Comparison of ENCODE assay signal across 8 cellular contexts in the genomic region with DNA sequence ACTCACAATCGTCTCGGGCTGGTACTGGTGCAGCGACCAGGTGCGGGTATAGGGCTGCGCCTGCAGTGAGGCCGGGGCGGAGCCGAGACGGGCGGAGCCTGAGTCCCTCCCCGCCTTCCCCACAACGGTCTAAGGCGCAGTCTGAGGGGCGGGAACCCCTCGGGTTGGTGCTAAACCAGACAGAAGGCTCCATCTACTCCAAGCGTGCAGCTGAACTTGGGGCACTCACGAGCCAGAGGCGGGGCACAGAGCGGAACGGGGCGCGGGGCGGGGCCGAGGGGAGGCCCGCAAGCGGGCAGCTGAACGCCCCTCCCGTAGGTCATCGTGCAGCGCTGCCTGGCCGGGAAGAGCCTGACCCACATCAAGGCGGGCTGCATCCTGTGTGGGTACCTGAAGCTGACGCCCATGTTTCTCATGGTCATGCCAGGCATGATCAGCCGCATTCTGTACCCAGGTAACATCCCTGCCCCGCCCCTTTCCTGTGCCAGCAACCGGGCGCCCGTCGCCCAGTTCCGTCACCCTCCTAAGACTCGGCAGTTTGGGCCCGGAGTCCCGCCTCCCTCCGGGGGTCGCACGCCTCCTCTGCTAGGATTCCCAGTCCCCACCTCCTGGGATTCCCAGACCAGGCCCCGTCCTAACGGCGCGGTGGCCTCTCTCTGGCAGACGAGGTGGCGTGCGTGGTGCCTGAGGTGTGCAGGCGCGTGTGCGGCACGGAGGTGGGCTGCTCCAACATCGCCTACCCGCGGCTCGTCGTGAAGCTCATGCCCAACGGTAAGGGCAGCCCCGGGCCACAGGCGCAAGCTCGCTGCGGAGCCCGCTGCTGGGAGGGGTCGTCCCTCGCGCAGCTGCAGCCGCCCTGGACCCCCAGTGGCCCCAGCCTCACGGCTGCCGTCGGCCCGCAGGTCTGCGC. TPM values are rescaled to one million over a fixed set of nuclear protein-coding genes. Genes with fewer than 3 reads are reported as not detected.
DNase-seq lines count a peak whose midpoint lies in the region; ATAC-seq and TF ChIP-seq lines count a peak whose summit lies in the region.

No MANE protein-coding gene starts in this region.

- CTCF ChIA-PET in activated naive CD4-positive, alpha-beta T cell treated with anti-CD3 and anti-CD28 coated beads for 36 hours (lab: Charles Lee), result interaction anchor here (0.9 to 1.0 kb wide), 2 partner anchors 23 to 25 kb away, joined by 3 read pairs; no protein-coding TSS in a partner anchor

- TF ChIP-seq CTCF in BE2C (IDR thresholded peaks at IDR 0.05; ENCODE audit: low read depth, low read length) (no peak), heart right ventricle (IDR thresholded peaks at IDR 0.05) (no peak), retinal pigment epithelial cell (conservative IDR thresholded peaks at IDR 0.05; ENCODE audit: low read depth, low read length) (no peak)

- H3K27ac Mint-ChIP-seq in activated naive CD4-positive, alpha-beta T cell treated with anti-CD3 and anti-CD28 coated beads for 36 hours, result no peak overlapping the region

- peaks cover 14% of the 10 kb centered on the region for H3K27me3 ChIP-seq in BE2C
- H3K27me3 ChIP-seq in heart right ventricle, result peaks cover 0 to 30% (median 18%) of the 10 kb centered on the region in 7 donors

- H3K4me3 ChIP-seq in BE2C (ENCODE audit: low read depth, low read length) (peak overlapping the region; percentile 51), heart right ventricle (peak overlapping the region; percentile 39 to 74 (median 62)), retinal pigment epithelial cell (ENCODE audit: low read length) (peak overlapping the region; percentile 54)

- no peaks in the 10 kb centered on the region for H3K9me3 Mint-ChIP-seq in activated naive CD4-positive, alpha-beta T cell treated with anti-CD3 and anti-CD28 coated beads for 36 hours

- no peaks in the 10 kb centered on the region for H3K4me1 ChIP-seq in BE2C
- peaks cover 9 to 21% (median 19%) of the 10 kb centered on the region in 9 donors for H3K4me1 ChIP-seq in heart right ventricle

- H3K36me3 Mint-ChIP-seq in activated naive CD4-positive, alpha-beta T cell treated with anti-CD3 and anti-CD28 coated beads for 36 hours (ENCODE audit: low read depth), result peaks cover 5% of the 10 kb centered on the region

- WGBS in heart right ventricle, 2 donors, result 2% methylated on average over 68 to 77 of the region's 77 CpGs

- intact Hi-C loops in activated naive CD4-positive, alpha-beta T cell treated with anti-CD3 and anti-CD28 coated beads for 36 hours (cut with micrococcal nuclease), result no loop called here
- intact Hi-C loops in heart right ventricle (cut with DNase I), result loop anchor here in 1 of 10 donors (10.0 kb wide), 1 partner anchor 217 kb away; no protein-coding TSS in a partner anchor

- H3K9me3 ChIP-seq in BE2C (no peaks in the 10 kb centered on the region), heart right ventricle (no peaks in the 10 kb centered on the region)

- no peak overlapping the region for H3K27ac ChIP-seq in heart right ventricle

- peaks cover 6% of the 10 kb centered on the region for H3K4me1 Mint-ChIP-seq in activated naive CD4-positive, alpha-beta T cell treated with anti-CD3 and anti-CD28 coated beads for 36 hours (ENCODE audit: low read depth)

- peak overlapping the region; percentile 82 for H3K4me3 Mint-ChIP-seq in activated naive CD4-positive, alpha-beta T cell treated with anti-CD3 and anti-CD28 coated beads for 36 hours

- ATAC-seq in GM19043 (IDR thresholded peaks at IDR 0.05; ENCODE audit: low read depth, unreplicated experiment) (peak; percentile 82), HG03442 (IDR thresholded peaks at IDR 0.05; ENCODE audit: unreplicated experiment) (peak; percentile 76), heart right ventricle (peak; percentile 56 to 73 (median 66)), HG03039 (IDR thresholded peaks at IDR 0.05; ENCODE audit: unreplicated experiment) (no peak)

- no peaks in the 10 kb centered on the region for H3K27me3 Mint-ChIP-seq in activated naive CD4-positive, alpha-beta T cell treated with anti-CD3 and anti-CD28 coated beads for 36 hours (ENCODE audit: low read depth)

- peak; percentile 54 for DNase-seq in BE2C
- peak; percentile 26 for DNase-seq in RPMI7951 (ENCODE audit: low read depth)
- peak; percentile 64 for DNase-seq in activated naive CD4-positive, alpha-beta T cell treated with anti-CD3 and anti-CD28 coated beads for 36 hours
- DNase-seq in heart right ventricle, result peak in 1 of 2 donors; percentile 47
- DNase-seq in retinal pigment epithelial cell (ENCODE audit: low read depth), result no peak

- H3K36me3 ChIP-seq in BE2C (no peaks in the 10 kb centered on the region), heart right ventricle (peaks cover 0 to 39% (median 15%) of the 10 kb centered on the region in 9 donors)

RNA-seq across cellular contexts. Expression of gene SLC5A2, which starts 5.1 kb away (rescaled TPM):
- polyA plus RNA-seq in BE2C (2012; ENCODE audit: insufficient read depth, insufficient read length, low read depth), result 26.9 TPM
- total RNA-seq in RPMI7951 (2014; rRNA removed; shearing (Covaris generic)), result 0.10 TPM in 1 of 2 replicates, not detected in the other
- not detected for total RNA-seq in activated naive CD4-positive, alpha-beta T cell treated with anti-CD3 and anti-CD28 coated beads for 36 hours
- not detected for total RNA-seq in heart right ventricle
- polyA plus RNA-seq in heart right ventricle, result 1 to 10 TPM in 1 of 2 donors, under 1 TPM in 1; 0.77 to 1.9 TPM

RNA-seq across cellular contexts. Expression of gene TGFB1I1, which starts 16.0 kb away (rescaled TPM):
- polyA plus RNA-seq in BE2C (2012; ENCODE audit: insufficient read depth, insufficient read length, low read depth), result 41.8 TPM
- total RNA-seq in RPMI7951 (2014; rRNA removed; shearing (Covaris generic)), result 27.5 and 37.7 TPM in 2 replicates
- total RNA-seq in activated naive CD4-positive, alpha-beta T cell treated with anti-CD3 and anti-CD28 coated beads for 36 hours, result under 1 TPM in 1 of 2 experiments, not detected in 1; 0.12 TPM
- 10 to 100 TPM; 11.3 to 43.0 (median 16.7) TPM for total RNA-seq in heart right ventricle
- 10 to 100 TPM; 20.8 to 37.3 TPM for polyA plus RNA-seq in heart right ventricle

RNA-seq across cellular contexts. Expression of gene RUSF1, which starts 20.2 kb away (rescaled TPM):
- 143 TPM for polyA plus RNA-seq in BE2C (2012; ENCODE audit: insufficient read depth, insufficient read length, low read depth)
- 24.9 and 29.6 TPM in 2 replicates for total RNA-seq in RPMI7951 (2014; rRNA removed; shearing (Covaris generic))
- total RNA-seq in activated naive CD4-positive, alpha-beta T cell treated with anti-CD3 and anti-CD28 coated beads for 36 hours, result 10 to 100 TPM; 24.0 to 26.0 TPM
- total RNA-seq in heart right ventricle, result 10 to 100 TPM; 21.9 to 28.0 (median 24.4) TPM
- 10 to 100 TPM; 31.9 to 44.4 TPM for polyA plus RNA-seq in heart right ventricle

RNA-seq across cellular contexts. Expression of gene ARMC5, which starts 28.7 kb away (rescaled TPM):
- polyA plus RNA-seq in BE2C (2012; ENCODE audit: insufficient read depth, insufficient read length, low read depth), result 26.6 TPM
- 4.6 and 4.9 TPM in 2 replicates for total RNA-seq in RPMI7951 (2014; rRNA removed; shearing (Covaris generic))
- 1 to 10 TPM; 6.3 to 6.7 TPM for total RNA-seq in activated naive CD4-positive, alpha-beta T cell treated with anti-CD3 and anti-CD28 coated beads for 36 hours
- total RNA-seq in heart right ventricle, result 1 to 10 TPM; 3.8 to 7.8 (median 6.4) TPM
- polyA plus RNA-seq in heart right ventricle, result 10 to 100 TPM in 1 of 2 donors, 1 to 10 TPM in 1; 8.4 to 11.9 TPM

RNA-seq across cellular contexts. Expression of gene AHSP, which starts 39.7 kb away (rescaled TPM):
- not detected for polyA plus RNA-seq in BE2C (2012; ENCODE audit: insufficient read depth, insufficient read length, low read depth)
- total RNA-seq in RPMI7951 (2014; rRNA removed; shearing (Covaris generic)), result not detected in 2 replicates
- total RNA-seq in activated naive CD4-positive, alpha-beta T cell treated with anti-CD3 and anti-CD28 coated beads for 36 hours, result not detected
- total RNA-seq in heart right ventricle, result not detected
- not detected for polyA plus RNA-seq in heart right ventricle

Comparison
In these comparisons a context has a peak if more than half of its experiments do, and no peak if none do; other contexts are left out.
1. RNA of gene TGFB1I1, which starts 16.0 kb away (total RNA-seq): 27.5 to 37.7 TPM in RPMI7951 and 11.3 to 43.0 TPM in heart right ventricle; 0.12 TPM in activated naive CD4-positive, alpha-beta T cell treated with anti-CD3 and anti-CD28 coated beads for 36 hours; every median in the first group is over 10 times any median in the second.
2. Peak in every context shown above with its lines, with median percentiles within 50 percentile points of each other: H3K4me3 ChIP-seq.